9 cellular contexts compared by ENCODE assay signal in genomic region chr22:36374603-36375024, GRCh38. TPM values are rescaled to one million over a fixed set of nuclear protein-coding genes. Genes with fewer than 3 reads are reported as not detected.
DNase-seq lines count a peak whose midpoint lies in the region; ATAC-seq, FAIRE-seq and TF ChIP-seq lines count a peak whose summit lies in the region.
"Had no signal": no experiment of that assay in that cellular context is flagged by ENCODE, and none has a peak within 500 bp of the region (broad histone marks: within the 10 kb centered on the region; RNA-seq: fewer than 3 reads in every experiment).

No MANE protein-coding gene starts in this region.

- intact Hi-C loops in kidney (cut with DNase I), result no loop called here

- FAIRE-seq in kidney (lab: Jason Lieb, UNC), result no peak

- H3K9ac ChIP-seq in kidney (ENCODE audit: low read length in 2 of 2), result peak overlapping the region in 1 of 2 donors; percentile 15

- H3K9me3 ChIP-seq in kidney (ENCODE audit: control insufficient read depth in 1 of 2, low read length in 2 of 2), result no peaks in the 10 kb centered on the region

- peak; percentile 90 for DNase-seq in M059J (ENCODE audit: low read depth)
- DNase-seq in activated T-cell treated with anti-CD3 and anti-CD28 coated beads, Interleukin-2, amount 50 U/mL, for 72 hours, result peak; percentile 76 to 85
- peak; percentile 83 for DNase-seq in kidney
- DNase-seq in AG20443 (ENCODE audit: low spot score), result no peak

- peaks cover 47 to 53% of the 10 kb centered on the region in 2 donors for H3K4me1 ChIP-seq in kidney (ENCODE audit: control insufficient read depth in 1 of 2, insufficient read depth in 1 of 2, low read depth in 1 of 2, low read length in 2 of 2)

- H3K27ac Mint-ChIP-seq in activated T-cell treated with anti-CD3 and anti-CD28 coated beads, Interleukin-2, amount 50 U/mL, for 72 hours, result peak overlapping the region; percentile 96
- peak overlapping the region; percentile 93 for H3K27ac Mint-ChIP-seq in stimulated activated naive CD8-positive, alpha-beta T cell treated with anti-CD3 and anti-CD28 coated beads, Interleukin-15, Interleukin-2, amounts not matched to agents 100 ng/mL and 50 ng/mL, for 24 hours

- no peaks in the 10 kb centered on the region for H3K27me3 Mint-ChIP-seq in activated T-cell treated with anti-CD3 and anti-CD28 coated beads, Interleukin-2, amount 50 U/mL, for 72 hours (ENCODE audit: low read depth)
- no peaks in the 10 kb centered on the region for H3K27me3 Mint-ChIP-seq in stimulated activated naive CD8-positive, alpha-beta T cell treated with anti-CD3 and anti-CD28 coated beads, Interleukin-15, Interleukin-2, amounts not matched to agents 100 ng/mL and 50 ng/mL, for 24 hours

- peaks cover 6 to 36% of the 10 kb centered on the region in 2 donors for H3K36me3 Mint-ChIP-seq in activated T-cell treated with anti-CD3 and anti-CD28 coated beads, Interleukin-2, amount 50 U/mL, for 72 hours (ENCODE audit: insufficient read depth in 2 of 2)
- peaks cover 68% of the 10 kb centered on the region for H3K36me3 Mint-ChIP-seq in stimulated activated naive CD8-positive, alpha-beta T cell treated with anti-CD3 and anti-CD28 coated beads, Interleukin-15, Interleukin-2, amounts not matched to agents 100 ng/mL and 50 ng/mL, for 24 hours (ENCODE audit: low read depth)

- H3K4me3 Mint-ChIP-seq in activated T-cell treated with anti-CD3 and anti-CD28 coated beads, Interleukin-2, amount 50 U/mL, for 72 hours, result peak overlapping the region; percentile 77 to 81
- H3K4me3 Mint-ChIP-seq in stimulated activated naive CD8-positive, alpha-beta T cell treated with anti-CD3 and anti-CD28 coated beads, Interleukin-15, Interleukin-2, amounts not matched to agents 100 ng/mL and 50 ng/mL, for 24 hours, result peak overlapping the region; percentile 69
- H3K4me3 Mint-ChIP-seq: nephron had no signal

- peaks cover 0 to 2% of the 10 kb centered on the region in 2 donors for H3K9me3 Mint-ChIP-seq in activated T-cell treated with anti-CD3 and anti-CD28 coated beads, Interleukin-2, amount 50 U/mL, for 72 hours
- H3K9me3 Mint-ChIP-seq in stimulated activated naive CD8-positive, alpha-beta T cell treated with anti-CD3 and anti-CD28 coated beads, Interleukin-15, Interleukin-2, amounts not matched to agents 100 ng/mL and 50 ng/mL, for 24 hours, result no peaks in the 10 kb centered on the region
- H3K9me3 Mint-ChIP-seq: nephron had no signal

- H3K27ac ChIP-seq in kidney (ENCODE audit: low read depth in 2 of 2, low read length in 2 of 2), result peak overlapping the region; percentile 36 to 85

- H3K36me3 ChIP-seq in kidney (ENCODE audit: control insufficient read depth in 1 of 2, insufficient read depth in 2 of 2, low read length in 2 of 2), result peaks cover 0 to 3% of the 10 kb centered on the region in 2 donors

- peaks cover 98% of the 10 kb centered on the region for H3K4me1 Mint-ChIP-seq in activated T-cell treated with anti-CD3 and anti-CD28 coated beads, Interleukin-2, amount 50 U/mL, for 72 hours (ENCODE audit: low read depth)
- H3K4me1 Mint-ChIP-seq in stimulated activated naive CD8-positive, alpha-beta T cell treated with anti-CD3 and anti-CD28 coated beads, Interleukin-15, Interleukin-2, amounts not matched to agents 100 ng/mL and 50 ng/mL, for 24 hours (ENCODE audit: low read depth), result peaks cover 100% of the 10 kb centered on the region

- no peak for TF ChIP-seq CTCF in kidney (IDR thresholded peaks at IDR 0.05; ENCODE audit: borderline replicate concordance, extremely low read depth, insufficient read depth)

- ATAC-seq in activated T-cell treated with anti-CD3 and anti-CD28 coated beads, Interleukin-2, amount 50 U/mL, for 72 hours (replicated peaks in 1 of 2), result peak; percentile 76 to 79
- ATAC-seq in HG03442 (IDR thresholded peaks at IDR 0.05; ENCODE audit: unreplicated experiment), result no peak
- ATAC-seq in HG03469 (IDR thresholded peaks at IDR 0.05; ENCODE audit: unreplicated experiment), result no peak
- ATAC-seq in GM19452 (IDR thresholded peaks at IDR 0.05; ENCODE audit: unreplicated experiment), result no peak

- H3K4me3 ChIP-seq in kidney (ENCODE audit: low read length in 2 of 2), result no peak overlapping the region

RNA-seq across cellular contexts. Expression of gene MYH9, which starts 13.2 kb away (rescaled TPM):
- 151 and 320 TPM in 2 replicates for total RNA-seq in M059J (2014; rRNA removed; shearing (Covaris generic))
- total RNA-seq in activated T-cell treated with anti-CD3 and anti-CD28 coated beads, Interleukin-2, amount 50 U/mL, for 72 hours, result 100 to 1,000 TPM; 529 to 662 TPM
- 655 TPM for total RNA-seq in kidney
- 85.2 TPM for polyA plus RNA-seq in kidney (ENCODE audit: insufficient read depth, low read depth, low replicate concordance)

Comparison
In these comparisons a context has a peak if more than half of its experiments do, and no peak if none do; other contexts are left out.
1. ATAC-seq: peak in activated T-cell treated with anti-CD3 and anti-CD28 coated beads, Interleukin-2, amount 50 U/mL, for 72 hours (2 of 2); none in HG03442 (single experiment), HG03469 (single experiment) and GM19452 (single experiment).